In the genomic region with DNA sequence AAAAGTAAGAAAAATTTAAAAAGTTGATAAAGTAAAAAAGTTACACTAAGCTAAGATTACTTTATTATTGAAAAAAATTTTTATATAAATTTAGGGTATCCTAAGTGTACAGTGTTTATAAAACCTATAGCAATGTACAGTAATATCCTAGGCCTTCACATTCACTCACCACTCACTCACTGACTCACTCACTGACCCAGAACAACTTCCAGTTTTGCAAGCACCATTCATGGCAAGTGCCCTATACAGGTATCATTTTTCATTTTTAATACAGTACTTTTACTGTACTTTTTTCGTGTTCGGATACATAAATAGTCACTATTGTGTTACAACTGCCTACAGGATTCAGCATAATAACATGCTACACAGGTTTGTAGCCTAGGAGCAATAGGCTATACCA, we compare ENCODE assay signal across 25 cellular contexts.
"Had no signal": no experiment of that assay in that cellular context is flagged by ENCODE, and none has a peak within 500 bp of the region (broad histone marks: within the 10 kb centered on the region; RNA-seq: fewer than 3 reads in every experiment).

No MANE protein-coding gene starts in this region.

- H3K4me3 ChIP-seq: cardiac muscle cell, colonic mucosa, left ventricle myocardium inferior, lung, stomach, thyroid gland, upper lobe of right lung had no signal

- H3K27ac Mint-ChIP-seq: activated naive CD8-positive, alpha-beta T cell; nephron; stimulated activated naive B cell treated with anti-CD40 and anti-IgM and Interleukin-4, amounts not matched to agents 10 μg/mL and 1 μg/mL and 100 μg/mL, for 72 hours had no signal

- H3K4me1 Mint-ChIP-seq: nephron had no signal

- H3K4me1 ChIP-seq: colonic mucosa, left ventricle myocardium inferior, stomach, thyroid gland, upper lobe of right lung had no signal

- H3K36me3 ChIP-seq: cardiac muscle cell, colonic mucosa, left ventricle myocardium inferior, stomach, thyroid gland, upper lobe of right lung, WERI-Rb-1 had no signal

- H3K27ac ChIP-seq: cardiac muscle cell, colonic mucosa, left ventricle myocardium inferior, stomach, thyroid gland, upper lobe of right lung, WERI-Rb-1 had no signal

- H3K27me3 Mint-ChIP-seq: activated naive CD8-positive, alpha-beta T cell; stimulated activated naive B cell treated with anti-CD40 and anti-IgM and Interleukin-4, amounts not matched to agents 10 μg/mL and 1 μg/mL and 100 μg/mL, for 72 hours had no signal

- H3K4me3 Mint-ChIP-seq: activated naive CD8-positive, alpha-beta T cell; nephron; stimulated activated naive B cell treated with anti-CD40 and anti-IgM and Interleukin-4, amounts not matched to agents 10 μg/mL and 1 μg/mL and 100 μg/mL, for 72 hours had no signal

- DNase-seq: activated CD4-positive, alpha-beta T cell treated with anti-CD3 and anti-CD28 coated beads for 48 hours; activated CD4-positive, alpha-beta T cell treated with anti-CD3 and anti-CD28 coated beads, Interleukin-2, amount 50 U/mL, for 48 hours; activated CD8-positive, alpha-beta memory T cell treated with anti-CD3 and anti-CD28 coated beads for 24 hours; activated effector memory CD4-positive, alpha-beta T cell treated with Interleukin-2 at 50 U/mL for 16 hours; activated naive CD4-positive, alpha-beta T cell treated with Interleukin-2 at 50 U/mL for 16 hours; anterior cingulate cortex; cerebellar nuclear complex; colonic mucosa; effector CD8-positive, alpha-beta T cell; head of caudate nucleus; left ventricle myocardium inferior; posterior cingulate gyrus; right cardiac atrium; stimulated activated CD4-positive, alpha-beta T cell treated with anti-CD3 and anti-CD28 coated beads, Interleukin-15, amount 100 ng/mL, for 24 hours; stimulated activated CD4-positive, alpha-beta T cell treated with anti-CD3 and anti-CD28 coated beads, Interleukin-2, amount 100 ng/mL, for 24 hours; stimulated activated naive B cell treated with anti-CD40 and anti-IgM and Interleukin-4, amounts not matched to agents 10 μg/mL and 1 μg/mL and 100 μg/mL, for 72 hours; stomach; T-helper 9 cell; thyroid gland; upper lobe of right lung; WERI-Rb-1 had no signal

- H3K9me3 ChIP-seq: colonic mucosa, thyroid gland, upper lobe of right lung had no signal

- H3K27me3 ChIP-seq: cardiac muscle cell, colonic mucosa, stomach, thyroid gland, upper lobe of right lung had no signal
